In the genomic region with DNA sequence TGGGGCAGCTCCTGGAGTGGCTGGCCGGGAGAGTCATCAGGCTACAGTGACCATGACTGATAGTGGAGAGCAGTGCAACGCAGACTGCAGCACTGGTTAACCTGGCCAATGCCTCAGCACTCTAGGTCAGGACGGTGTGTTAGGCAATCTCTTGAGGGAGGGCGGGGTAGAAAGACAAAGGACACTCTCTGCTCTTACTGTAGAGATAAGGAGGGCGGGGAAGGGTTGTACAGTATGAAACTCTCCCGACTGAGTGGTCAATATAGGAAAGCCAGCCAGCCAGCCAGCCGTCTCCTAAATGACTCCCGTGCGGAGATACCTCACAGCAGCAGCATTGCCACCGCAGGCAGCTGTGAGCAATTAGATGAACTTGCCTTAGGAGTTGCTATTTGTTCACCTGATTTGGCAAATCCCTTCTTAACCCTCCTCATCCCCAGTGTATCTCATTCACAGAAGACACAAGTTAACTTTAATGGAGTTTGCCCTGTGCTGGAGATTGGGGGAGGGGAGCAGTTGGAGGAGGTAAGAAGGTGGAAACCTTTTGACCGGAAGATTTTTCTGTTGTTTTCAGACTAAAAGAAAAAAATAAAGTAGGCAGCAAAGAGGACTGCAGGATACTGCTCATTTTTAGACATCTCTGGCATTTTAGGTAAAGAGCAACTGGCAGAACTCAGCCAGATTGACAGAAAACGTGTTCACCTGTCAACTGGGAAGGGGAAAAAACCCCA, we compare ENCODE assay signal across 8 cellular contexts.
A peak's percentile ranks its signal among the peaks of the same experiment; 100 is the strongest.
DNase-seq lines count a peak whose midpoint lies in the region; ATAC-seq and TF ChIP-seq lines count a peak whose summit lies in the region.

No MANE protein-coding gene starts in this region.

- no peaks in the 10 kb centered on the region for H3K36me3 Mint-ChIP-seq in nephron (ENCODE audit: low read depth)

- no peaks in the 10 kb centered on the region for H3K9me3 Mint-ChIP-seq in nephron

- ATAC-seq in GM19023 (IDR thresholded peaks at IDR 0.05; ENCODE audit: unreplicated experiment), result no peak

- H3K4me3 Mint-ChIP-seq in nephron, result peak overlapping the region; percentile 84 to 86 (median 84)

- DNase-seq in COLO668 (lab: John Stamatoyannopoulos, UW; ENCODE audit: unreplicated experiment) (peak; percentile 52), NCI-H146 treated with DMSO at 0.1 percent for 48 hours (lab: John Stamatoyannopoulos, UW; ENCODE audit: unreplicated experiment) (peak; percentile 7), ecto neural progenitor cell (ENCODE audit: low spot score) (peak; percentile 51), C1 segment of cervical spinal cord (lab: John Stamatoyannopoulos, UW) (no peak), HK-2 (ENCODE audit: unreplicated experiment) (no peak), NAMALWA (ENCODE audit: low spot score) (no peak)

- no peak for TF ChIP-seq CTCF in nephron (IDR thresholded peaks at IDR 0.05; ENCODE audit: unreplicated experiment in 3 of 3)

- peaks cover 84% of the 10 kb centered on the region for H3K27me3 Mint-ChIP-seq in nephron (ENCODE audit: low read depth)

- H3K27ac Mint-ChIP-seq in nephron, result peak overlapping the region in 1 of 3 experiments; percentile 54

- peaks cover 3% of the 10 kb centered on the region for H3K4me1 Mint-ChIP-seq in nephron

Comparison
In these comparisons a context has a peak if more than half of its experiments do, and no peak if none do; other contexts are left out.
1. DNase-seq: peak in COLO668 (single experiment), NCI-H146 treated with DMSO at 0.1 percent for 48 hours (single experiment) and ecto neural progenitor cell (single experiment); none in C1 segment of cervical spinal cord (0 of 14), HK-2 (single experiment) and NAMALWA (single experiment).